In genomic region chr1:8377382-8377928, GRCh38 we compare ENCODE assay signal across 25 cellular contexts. TPM values are rescaled to one million over a fixed set of nuclear protein-coding genes. Genes with fewer than 3 reads are reported as not detected.
A peak's percentile ranks its signal among the peaks of the same experiment; 100 is the strongest.
DNase-seq lines count a peak whose midpoint lies in the region; ATAC-seq and TF ChIP-seq lines count a peak whose summit lies in the region.
"Had no signal": no experiment of that assay in that cellular context is flagged by ENCODE, and none has a peak within 500 bp of the region (broad histone marks: within the 10 kb centered on the region; RNA-seq: fewer than 3 reads in every experiment).

No MANE protein-coding gene starts in this region.

- H3K27ac Mint-ChIP-seq in activated naive CD8-positive, alpha-beta T cell: peak overlapping the region; percentile 23
- no peak overlapping the region for H3K27ac Mint-ChIP-seq in activated naive CD8-positive, alpha-beta T cell treated with anti-CD3 and anti-CD28 coated beads for 36 hours
- H3K27ac Mint-ChIP-seq in activated B cell treated with CpG ODN at 0.5 μM for 24 hours: peak overlapping the region; percentile 14

- peaks cover 4% of the 10 kb centered on the region for H3K36me3 Mint-ChIP-seq in activated naive CD8-positive, alpha-beta T cell
- H3K36me3 Mint-ChIP-seq in activated naive CD8-positive, alpha-beta T cell treated with anti-CD3 and anti-CD28 coated beads for 36 hours: peaks cover 17% of the 10 kb centered on the region
- peaks cover 67% of the 10 kb centered on the region for H3K36me3 Mint-ChIP-seq in activated B cell treated with CpG ODN at 0.5 μM for 24 hours (ENCODE audit: low read depth)

- CTCF ChIA-PET in activated B cell treated with CpG ODN at 0.5 μM for 24 hours (lab: Charles Lee): no interaction called here

- ATAC-seq in activated B cell treated with CpG ODN at 0.5 μM for 24 hours (ENCODE audit: low read depth) (no peak), HG03095 (IDR thresholded peaks at IDR 0.05; ENCODE audit: unreplicated experiment) (no peak)
- ATAC-seq: A549, PC-3 had no signal

- H3K9me3 ChIP-seq in muscle layer of colon (ENCODE audit: low read length) (no peaks in the 10 kb centered on the region), subcutaneous abdominal adipose tissue (ENCODE audit: control insufficient read depth in 5 of 5, low read length in 5 of 5) (no peaks in the 10 kb centered on the region)
- H3K9me3 ChIP-seq: A549, ascending aorta, HAP-1, mucosa of descending colon, SJSA1, suprapubic skin had no signal

- no peak for DNase-seq in activated naive CD8-positive, alpha-beta T cell treated with anti-CD3 and anti-CD28 coated beads for 36 hours
- no peak for DNase-seq in activated B cell treated with CpG ODN at 0.5 μM for 24 hours
- DNase-seq in glomerular visceral epithelial cell (ENCODE audit: extremely low spot score): no peak
- no peak for DNase-seq in HUDEP-2 (lab: John Stamatoyannopoulos, UW; ENCODE audit: unreplicated experiment in 76 of 76)
- DNase-seq: activated CD4-positive, alpha-beta T cell treated with anti-CD3 and anti-CD28 coated beads for 1 hour; activated effector memory CD4-positive, alpha-beta T cell treated with Interleukin-2 at 50 U/mL for 16 hours; DMS 273 treated with DMSO at 0.1 percent for 48 hours; GDM1; left colon; mucosa of descending colon; NCI-H1092 treated with DMSO at 0.1 percent for 48 hours; NCI-H748 treated with DMSO at 0.1 percent for 48 hours; PC-3; stimulated activated CD4-positive, alpha-beta T cell treated with anti-CD3 and anti-CD28 coated beads, Interleukin-4, amount 100 ng/mL, for 1 hour; T-helper 9 cell had no signal

- H3K36me3 ChIP-seq in muscle layer of colon (ENCODE audit: insufficient read depth, low read length): no peaks in the 10 kb centered on the region
- H3K36me3 ChIP-seq in subcutaneous abdominal adipose tissue (ENCODE audit: control insufficient read depth in 5 of 5, insufficient read depth in 5 of 5, low read length in 5 of 5): peaks cover 0 to 24% (median 14%) of the 10 kb centered on the region in 5 donors
- H3K36me3 ChIP-seq: ascending aorta, HAP-1 had no signal

- H3K27me3 Mint-ChIP-seq in activated naive CD8-positive, alpha-beta T cell: no peaks in the 10 kb centered on the region
- H3K27me3 Mint-ChIP-seq in activated naive CD8-positive, alpha-beta T cell treated with anti-CD3 and anti-CD28 coated beads for 36 hours: no peaks in the 10 kb centered on the region
- no peaks in the 10 kb centered on the region for H3K27me3 Mint-ChIP-seq in activated B cell treated with CpG ODN at 0.5 μM for 24 hours

- no peak overlapping the region for H3K4me3 ChIP-seq in muscle layer of colon (ENCODE audit: low read depth in 1 of 2, low read length in 2 of 2)
- no peak overlapping the region for H3K4me3 ChIP-seq in subcutaneous abdominal adipose tissue (ENCODE audit: low read depth in 1 of 5, low read length in 5 of 5)
- H3K4me3 ChIP-seq: A549, ascending aorta, HAP-1, mucosa of descending colon, SJSA1, suprapubic skin had no signal

- no peaks in the 10 kb centered on the region for H3K27me3 ChIP-seq in muscle layer of colon (ENCODE audit: control insufficient read depth in 1 of 2, insufficient read depth in 2 of 2, low read length in 2 of 2)
- no peaks in the 10 kb centered on the region for H3K27me3 ChIP-seq in subcutaneous abdominal adipose tissue (ENCODE audit: control insufficient read depth in 5 of 5, insufficient read depth in 4 of 5, low read length in 5 of 5)
- H3K27me3 ChIP-seq: ascending aorta, SJSA1, suprapubic skin had no signal

- H3K4me3 Mint-ChIP-seq in activated naive CD8-positive, alpha-beta T cell: no peak overlapping the region
- no peak overlapping the region for H3K4me3 Mint-ChIP-seq in activated naive CD8-positive, alpha-beta T cell treated with anti-CD3 and anti-CD28 coated beads for 36 hours
- H3K4me3 Mint-ChIP-seq in activated B cell treated with CpG ODN at 0.5 μM for 24 hours: no peak overlapping the region

- peaks cover 54% of the 10 kb centered on the region for H3K4me1 Mint-ChIP-seq in activated naive CD8-positive, alpha-beta T cell (ENCODE audit: low read depth)
- peaks cover 51% of the 10 kb centered on the region for H3K4me1 Mint-ChIP-seq in activated naive CD8-positive, alpha-beta T cell treated with anti-CD3 and anti-CD28 coated beads for 36 hours
- peaks cover 41% of the 10 kb centered on the region for H3K4me1 Mint-ChIP-seq in activated B cell treated with CpG ODN at 0.5 μM for 24 hours

- H3K9me3 Mint-ChIP-seq in activated naive CD8-positive, alpha-beta T cell (ENCODE audit: low read depth): no peaks in the 10 kb centered on the region
- H3K9me3 Mint-ChIP-seq in activated naive CD8-positive, alpha-beta T cell treated with anti-CD3 and anti-CD28 coated beads for 36 hours: no peaks in the 10 kb centered on the region
- no peaks in the 10 kb centered on the region for H3K9me3 Mint-ChIP-seq in activated B cell treated with CpG ODN at 0.5 μM for 24 hours

- H3K4me1 ChIP-seq in muscle layer of colon (ENCODE audit: insufficient read depth, low read length) (peaks cover 92% of the 10 kb centered on the region), subcutaneous abdominal adipose tissue (ENCODE audit: control insufficient read depth in 5 of 5, insufficient read depth in 5 of 5, low read length in 5 of 5) (peaks cover 33 to 86% (median 80%) of the 10 kb centered on the region in 5 donors)

- H3K27ac ChIP-seq in muscle layer of colon (ENCODE audit: low read depth, low read length): peak overlapping the region; percentile 68
- H3K27ac ChIP-seq in subcutaneous abdominal adipose tissue (ENCODE audit: low read depth, low read length): peak overlapping the region; percentile 87
- H3K27ac ChIP-seq: A549, C4-2B, SJSA1 had no signal

- intact Hi-C loops in activated B cell treated with CpG ODN at 0.5 μM for 24 hours (cut with micrococcal nuclease): no loop called here

- no peak overlapping the region for H3K9ac ChIP-seq in muscle layer of colon (ENCODE audit: low read length)
- H3K9ac ChIP-seq in subcutaneous abdominal adipose tissue (ENCODE audit: low read length in 5 of 5): no peak overlapping the region

- POLR2A ChIA-PET in activated B cell treated with CpG ODN at 0.5 μM for 24 hours (lab: Charles Lee): no interaction called here

- no peak for TF ChIP-seq CTCF in activated B cell treated with CpG ODN at 0.5 μM for 24 hours (IDR thresholded peaks at IDR 0.05)

RNA-seq across cellular contexts. Expression of gene SLC45A1, which starts 59.5 kb away (rescaled TPM):
- under 1 TPM; 0.12 to 0.28 TPM for total RNA-seq in activated naive CD8-positive, alpha-beta T cell treated with anti-CD3 and anti-CD28 coated beads for 36 hours
- total RNA-seq in activated B cell treated with CpG ODN at 0.5 μM for 24 hours: 0.33 and 0.34 TPM in 2 replicates
